ENCODE assay signal across 21 cellular contexts in the genomic region with DNA sequence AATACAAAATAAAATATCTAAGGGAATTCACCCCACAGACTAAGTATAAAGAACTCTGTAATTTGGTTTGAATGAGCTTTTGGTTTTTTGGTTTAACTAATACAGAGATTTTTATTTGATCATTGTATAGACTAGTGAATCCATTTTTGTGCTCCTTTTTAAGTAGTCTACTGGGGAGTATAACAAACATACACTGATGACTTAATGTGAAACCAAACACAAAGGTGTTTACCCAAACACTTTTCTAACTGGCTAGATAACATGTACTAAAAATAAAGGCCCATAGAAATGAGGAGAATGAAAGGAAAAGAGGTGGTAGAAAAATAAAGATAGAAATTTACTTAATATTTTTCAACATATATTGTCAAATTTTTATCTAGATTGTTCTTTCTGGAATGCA.
"Had no signal": no experiment of that assay in that cellular context is flagged by ENCODE, and none has a peak within 500 bp of the region (broad histone marks: within the 10 kb centered on the region; RNA-seq: fewer than 3 reads in every experiment).

No MANE protein-coding gene starts in this region.

- ATAC-seq: activated CD4-positive, CD25-positive, alpha-beta regulatory T cell treated with anti-CD3 and anti-CD28 coated beads, Interleukin-2, amount 50 U/mL, for 24 hours; activated CD8-positive, alpha-beta T cell treated with anti-CD3 and anti-CD28 coated beads, Interleukin-2, amount 10 ng/mL, durations not matched to agents 7 days and 5 days; activated naive CD8-positive, alpha-beta T cell treated with anti-CD3 and anti-CD28 coated beads, Interleukin-2, amount 50 U/mL, for 24 hours; effector memory CD8-positive, alpha-beta T cell; left lobe of liver; stimulated activated memory B cell treated with anti-CD40 and anti-IgM and Interleukin-4, amounts not matched to agents 10 μg/mL and 1 μg/mL and 100 μg/mL, for 72 hours had no signal

- DNase-seq: activated CD4-positive, alpha-beta T cell treated with anti-CD3 and anti-CD28 coated beads, Interleukin-2, amount 10 ng/mL, durations not matched to agents 7 days and 5 days; activated CD8-positive, alpha-beta T cell treated with anti-CD3 and anti-CD28 coated beads, Interleukin-2, amount 10 ng/mL, durations not matched to agents 7 days and 5 days; activated naive CD4-positive, alpha-beta T cell treated with anti-CD3 and anti-CD28 coated beads, Interleukin-2, amount 10 ng/mL, durations not matched to agents 7 days and 5 days; activated naive CD8-positive, alpha-beta T cell treated with anti-CD3 and anti-CD28 coated beads, Interleukin-2, amount 50 U/mL, for 24 hours; activated T-cell treated with anti-CD3 and anti-CD28 coated beads, Interleukin-2, amount 50 U/mL, for 24 hours; anterior cingulate cortex; caudate nucleus; effector memory CD8-positive, alpha-beta T cell; esophagus squamous epithelium; midbrain; nephron progenitor cell; nucleus accumbens; posterior cingulate gyrus; sigmoid colon; spleen; stimulated activated CD4-positive, alpha-beta T cell treated with anti-CD3 and anti-CD28 coated beads, Interleukin-4, amount 100 ng/mL, for 4 hours; T1000; testis had no signal
